Comparison of ENCODE assay signal across 8 cellular contexts in the genomic region with DNA sequence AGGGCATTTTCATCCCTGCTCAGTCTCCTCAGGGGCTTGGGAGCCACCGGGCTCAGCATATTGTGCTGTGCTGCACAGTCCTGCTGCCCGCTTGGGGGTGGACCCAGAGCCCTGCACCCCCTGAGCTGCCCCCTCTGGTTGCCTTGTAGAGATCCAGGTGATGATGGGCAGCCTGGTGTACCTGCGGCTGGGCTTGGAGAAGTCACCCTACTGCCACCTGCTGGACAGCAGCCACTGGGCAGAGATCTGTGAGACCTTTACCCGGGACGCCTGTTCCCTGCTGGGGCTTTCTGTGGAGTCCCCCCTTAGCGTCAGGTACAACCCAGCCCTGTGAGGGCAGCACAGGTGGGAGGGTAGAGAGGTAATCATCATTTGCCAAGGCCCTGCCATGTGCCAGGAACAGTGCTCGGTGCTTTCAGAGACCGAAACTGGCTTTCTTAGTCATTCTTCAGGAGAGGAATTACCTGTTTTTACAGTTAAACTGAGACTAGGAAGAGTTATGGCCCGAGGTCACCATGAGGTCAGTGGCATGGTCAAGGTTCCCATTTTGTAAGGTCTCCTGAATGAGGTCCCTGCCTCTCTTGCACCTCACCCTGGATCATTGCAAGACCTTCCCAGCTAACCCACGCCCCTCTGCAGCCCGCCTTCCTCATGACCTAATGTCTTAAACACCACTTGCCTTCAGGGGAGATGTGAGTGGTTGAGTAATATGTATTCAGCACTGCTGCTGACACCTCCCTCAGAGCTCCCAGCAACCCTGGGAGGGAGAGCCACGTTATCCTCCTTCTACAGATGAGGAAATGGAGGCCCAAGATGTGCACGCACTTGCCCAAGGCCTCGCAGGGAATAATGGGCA. TPM values are rescaled to one million over a fixed set of nuclear protein-coding genes. Genes with fewer than 3 reads are reported as not detected.
A peak's percentile ranks its signal among the peaks of the same experiment; 100 is the strongest.
DNase-seq lines count a peak whose midpoint lies in the region; ATAC-seq lines count a peak whose summit lies in the region.

No MANE protein-coding gene starts in this region.

- DNase-seq in DMS114 treated with DMSO at 0.1 percent for 48 hours (lab: John Stamatoyannopoulos, UW; ENCODE audit: unreplicated experiment) (peak; percentile 21), H7 (peak; percentile 94), NCI-H1694 (lab: John Stamatoyannopoulos, UW) (peak; percentile 10), lung microvascular endothelial cell (ENCODE audit: low read depth in 2 of 2) (peak; percentile 63 to 80)
- DNase-seq in activated CD4-positive, CD25-positive, alpha-beta regulatory T cell (lab: John Stamatoyannopoulos, UW): peak; percentile 40 to 63 (median 49)
- peak; percentile 65 for DNase-seq in central memory CD4-positive, alpha-beta T cell
- peak; percentile 42 to 49 for DNase-seq in stimulated activated CD8-positive, alpha-beta memory T cell treated with anti-CD3 and anti-CD28 coated beads, Interleukin-4, amount 100 ng/mL, for 4 hours (ENCODE audit: low read depth in 2 of 2, low spot score in 1 of 2)

- no peak for ATAC-seq in GM18867 (IDR thresholded peaks at IDR 0.05; ENCODE audit: unreplicated experiment)

- H3K4me3 ChIP-seq in H7 (ENCODE audit: insufficient read depth, low read depth, low read length): no peak overlapping the region

- peaks cover 69% of the 10 kb centered on the region for H3K36me3 ChIP-seq in H7 (replicated peaks; ENCODE audit: control insufficient read depth, insufficient read depth, low read length)

- no peaks in the 10 kb centered on the region for H3K27me3 ChIP-seq in H7 (ENCODE audit: control insufficient read depth, insufficient read depth, low read length)

RNA-seq across cellular contexts. Expression of gene NHP2, which starts 7.5 kb away (rescaled TPM):
- total RNA-seq in H7 (2014; rRNA removed; shearing (Covaris generic)): 254 and 275 TPM in 2 replicates
- 106 and 132 TPM in 2 replicates for total RNA-seq in lung microvascular endothelial cell

RNA-seq across cellular contexts. Expression of gene RMND5B, which starts 15.4 kb away (rescaled TPM):
- 38.2 and 51.3 TPM in 2 replicates for total RNA-seq in H7 (2014; rRNA removed; shearing (Covaris generic))
- total RNA-seq in lung microvascular endothelial cell: 22.4 and 33.9 TPM in 2 replicates

RNA-seq across cellular contexts. Expression of gene N4BP3, which starts 32.9 kb away (rescaled TPM):
- total RNA-seq in H7 (2014; rRNA removed; shearing (Covaris generic)): 32.0 and 36.5 TPM in 2 replicates
- 18.3 and 23.8 TPM in 2 replicates for total RNA-seq in lung microvascular endothelial cell

RNA-seq across cellular contexts. Expression of gene GMCL2, which starts 41.0 kb away (rescaled TPM):
- total RNA-seq in H7 (2014; rRNA removed; shearing (Covaris generic)): not detected in 2 replicates
- not detected in 2 replicates for total RNA-seq in lung microvascular endothelial cell

RNA-seq across cellular contexts. Expression of gene HNRNPAB, which starts 58.1 kb away (rescaled TPM):
- total RNA-seq in H7 (2014; rRNA removed; shearing (Covaris generic)): 134 and 138 TPM in 2 replicates
- 41.6 and 58.1 TPM in 2 replicates for total RNA-seq in lung microvascular endothelial cell

Comparison
In these comparisons a context has a peak if more than half of its experiments do, and no peak if none do; other contexts are left out.
1. DNase-seq: peak in every context shown above with its lines; median percentile 94 in H7; 72 in lung microvascular endothelial cell; 65 in central memory CD4-positive, alpha-beta T cell; 49 in activated CD4-positive, CD25-positive, alpha-beta regulatory T cell; 46 in stimulated activated CD8-positive, alpha-beta memory T cell treated with anti-CD3 and anti-CD28 coated beads, Interleukin-4, amount 100 ng/mL, for 4 hours; 21 in DMS114 treated with DMSO at 0.1 percent for 48 hours; 10 in NCI-H1694.